Comparison of ENCODE assay signal across 12 cellular contexts in genomic region chr1:9326596-9326995, GRCh38. TPM values are rescaled to one million over a fixed set of nuclear protein-coding genes. Genes with fewer than 3 reads are reported as not detected.
DNase-seq lines count a peak whose midpoint lies in the region; ATAC-seq and TF ChIP-seq lines count a peak whose summit lies in the region.
"Had no signal": no experiment of that assay in that cellular context is flagged by ENCODE, and none has a peak within 500 bp of the region (broad histone marks: within the 10 kb centered on the region; RNA-seq: fewer than 3 reads in every experiment).

No MANE protein-coding gene starts in this region.

- intact Hi-C loops in esophagus muscularis mucosa (cut with DNase I): no loop called here

- peaks cover 2% of the 10 kb centered on the region for H3K4me1 Mint-ChIP-seq in activated CD4-positive, alpha-beta memory T cell treated with anti-CD3 and anti-CD28 coated beads, Interleukin-2, amount 10 ng/mL, durations not matched to agents 7 days and 5 days

- H3K36me3 Mint-ChIP-seq in activated CD4-positive, alpha-beta memory T cell treated with anti-CD3 and anti-CD28 coated beads, Interleukin-2, amount 10 ng/mL, durations not matched to agents 7 days and 5 days (ENCODE audit: low read depth): no peaks in the 10 kb centered on the region

- TF ChIP-seq CTCF in esophagus muscularis mucosa (IDR thresholded peaks at IDR 0.05) (no peak), tibial nerve (IDR thresholded peaks at IDR 0.05) (no peak)

- H3K36me3 ChIP-seq in esophagus muscularis mucosa: no peaks in the 10 kb centered on the region
- H3K36me3 ChIP-seq in tibial nerve: no peaks in the 10 kb centered on the region

- H3K4me3 Mint-ChIP-seq in activated CD4-positive, alpha-beta memory T cell treated with anti-CD3 and anti-CD28 coated beads, Interleukin-2, amount 10 ng/mL, durations not matched to agents 7 days and 5 days: no peak overlapping the region
- H3K4me3 Mint-ChIP-seq: activated naive CD8-positive, alpha-beta T cell; T-helper 1 cell treated with Interleukin-12 subunit alpha and Interleukin-12 subunit beta and Interleukin-4 antibody, amounts not matched to agents 30 μg/mL and 1 μg/mL, for 36 hours had no signal

- no peaks in the 10 kb centered on the region for H3K27me3 ChIP-seq in esophagus muscularis mucosa
- no peaks in the 10 kb centered on the region for H3K27me3 ChIP-seq in tibial nerve

- DNase-seq in NCI-H1694 treated with DMSO at 0.1 percent for 48 hours (lab: John Stamatoyannopoulos, UW) (peak; percentile 10), esophagus muscularis mucosa (ENCODE audit: extremely low spot score) (no peak), myocyte (ENCODE audit: low read depth) (peak; percentile 75), tibial nerve (ENCODE audit: low spot score in 2 of 2) (no peak), amygdala (lab: John Stamatoyannopoulos, UW) (no peak)
- no peak for DNase-seq in activated CD4-positive, alpha-beta memory T cell treated with anti-CD3 and anti-CD28 coated beads, Interleukin-2, amount 10 ng/mL, durations not matched to agents 7 days and 5 days
- DNase-seq: DMS79 treated with DMSO at 0.1 percent for 48 hours, NCI-H1417 had no signal

- no peak overlapping the region for H3K27ac Mint-ChIP-seq in activated CD4-positive, alpha-beta memory T cell treated with anti-CD3 and anti-CD28 coated beads, Interleukin-2, amount 10 ng/mL, durations not matched to agents 7 days and 5 days
- H3K27ac Mint-ChIP-seq: activated naive CD8-positive, alpha-beta T cell; T-helper 1 cell treated with Interleukin-12 subunit alpha and Interleukin-12 subunit beta and Interleukin-4 antibody, amounts not matched to agents 30 μg/mL and 1 μg/mL, for 36 hours had no signal

- TF ChIP-seq EP300 in esophagus muscularis mucosa (IDR thresholded peaks at IDR 0.05): no peak
- TF ChIP-seq EP300 in tibial nerve (IDR thresholded peaks at IDR 0.05): no peak

- H3K27me3 Mint-ChIP-seq in activated CD4-positive, alpha-beta memory T cell treated with anti-CD3 and anti-CD28 coated beads, Interleukin-2, amount 10 ng/mL, durations not matched to agents 7 days and 5 days: no peaks in the 10 kb centered on the region
- H3K27me3 Mint-ChIP-seq: activated naive CD8-positive, alpha-beta T cell had no signal

- WGBS in esophagus muscularis mucosa: 20% methylated on average over 1 of the region's 9 CpGs
- WGBS in tibial nerve, 2 donors: 58 to 68% methylated on average over 9 of the region's 9 CpGs

- H3K9me3 Mint-ChIP-seq in activated CD4-positive, alpha-beta memory T cell treated with anti-CD3 and anti-CD28 coated beads, Interleukin-2, amount 10 ng/mL, durations not matched to agents 7 days and 5 days: no peaks in the 10 kb centered on the region
- H3K9me3 Mint-ChIP-seq: T-helper 1 cell treated with Interleukin-12 subunit alpha and Interleukin-12 subunit beta and Interleukin-4 antibody, amounts not matched to agents 30 μg/mL and 1 μg/mL, for 36 hours had no signal

- POLR2A ChIA-PET in activated CD4-positive, alpha-beta memory T cell treated with anti-CD3 and anti-CD28 coated beads, Interleukin-2, amount 10 ng/mL, durations not matched to agents 7 days and 5 days (lab: Charles Lee): no interaction called here

- H3K9me3 ChIP-seq in esophagus muscularis mucosa (no peaks in the 10 kb centered on the region), tibial nerve (no peaks in the 10 kb centered on the region)

- H3K27ac ChIP-seq in esophagus muscularis mucosa (replicated peaks in 1 of 4): peak overlapping the region; percentile 84 to 90 (median 86)
- H3K27ac ChIP-seq in tibial nerve: peak overlapping the region in 3 of 4 donors; percentile 20 to 71 (median 43)
- H3K27ac ChIP-seq: parathyroid adenoma had no signal

- H3K4me1 ChIP-seq in esophagus muscularis mucosa (peaks cover 54 to 90% (median 85%) of the 10 kb centered on the region in 4 donors), tibial nerve (peaks cover 0 to 46% (median 5%) of the 10 kb centered on the region in 4 donors)

- TF ChIP-seq POLR2A in esophagus muscularis mucosa (IDR thresholded peaks at IDR 0.05; ENCODE audit: low read depth) (no peak), tibial nerve (IDR thresholded peaks at IDR 0.05) (no peak)

- H3K4me3 ChIP-seq in esophagus muscularis mucosa: peak overlapping the region in 2 of 4 donors; percentile 6 to 28
- no peak overlapping the region for H3K4me3 ChIP-seq in tibial nerve

- no peak for ATAC-seq in GM18519 (IDR thresholded peaks at IDR 0.05; ENCODE audit: low FRiP score, unreplicated experiment)

- CTCF ChIA-PET in activated CD4-positive, alpha-beta memory T cell treated with anti-CD3 and anti-CD28 coated beads, Interleukin-2, amount 10 ng/mL, durations not matched to agents 7 days and 5 days (lab: Charles Lee): no interaction called here

RNA-seq across cellular contexts. Expression of gene SPSB1, which starts 33.9 kb away (rescaled TPM):
- 100 to 1,000 TPM in 2 of 4 donors, 10 to 100 TPM in 2; 61.0 to 104 (median 97.4) TPM for total RNA-seq in esophagus muscularis mucosa
- 16.8 and 36.1 TPM in 2 replicates for total RNA-seq in myocyte
- 13.3 TPM for polyA plus RNA-seq in myocyte (2012)
- total RNA-seq in tibial nerve: 10 to 100 TPM; 18.9 to 64.9 (median 41.8) TPM
- total RNA-seq in activated CD4-positive, alpha-beta memory T cell treated with anti-CD3 and anti-CD28 coated beads, Interleukin-2, amount 10 ng/mL, durations not matched to agents 7 days and 5 days: 10 to 100 TPM; 17.4 to 18.0 TPM

Comparison
In these comparisons a context has a peak if more than half of its experiments do, and no peak if none do; other contexts are left out.
1. DNase-seq: peak in NCI-H1694 treated with DMSO at 0.1 percent for 48 hours (single experiment) and myocyte (single experiment); none in esophagus muscularis mucosa (single experiment), tibial nerve (0 of 2), amygdala (0 of 56) and activated CD4-positive, alpha-beta memory T cell treated with anti-CD3 and anti-CD28 coated beads, Interleukin-2, amount 10 ng/mL, durations not matched to agents 7 days and 5 days (single experiment).